ENCODE assay signal across 2 cellular contexts in the genomic region with DNA sequence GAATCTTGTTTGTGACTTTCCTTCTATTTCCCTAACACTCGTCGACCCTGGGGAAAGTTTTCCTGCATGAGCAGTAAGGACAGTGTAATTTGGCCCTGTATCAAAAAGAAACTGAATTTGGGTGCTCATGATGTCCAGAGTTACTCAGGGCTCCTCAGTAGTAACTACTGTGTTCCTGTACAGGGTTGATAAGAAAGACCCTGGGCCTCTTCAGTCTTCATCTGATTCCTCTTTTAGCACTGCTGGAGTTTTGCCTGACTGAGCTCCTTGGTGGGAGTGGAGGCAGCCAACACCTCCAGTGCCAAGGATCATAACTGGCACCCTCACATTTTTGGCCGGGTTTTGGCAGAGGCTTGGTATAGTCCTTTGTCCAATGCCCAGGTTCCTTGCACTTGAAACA.
TF ChIP-seq lines count a peak whose summit lies in the region.

No MANE protein-coding gene starts in this region.

TF ChIP-seq in K562, 482 proteins besides CTCF, POLR2A, EP300 and RAD21 (continues in another document):
- TF ChIP-seq ARID1B (IDR thresholded peaks at IDR 0.05) (peak; percentile 48), CHD1 (IDR thresholded peaks at IDR 0.05; ENCODE audit: low read length) (no peak), PRPF4 (IDR thresholded peaks at IDR 0.05; ENCODE audit: insufficient read depth, low read depth, low read length, poor library complexity, severe bottlenecking) (no peak), ZNF592 (IDR thresholded peaks at IDR 0.05) (0 out of 2 replicates have a peak, but pooled peaks have one; percentile 25), RBM25 (IDR thresholded peaks at IDR 0.05; ENCODE audit: low read depth, low read length, severe bottlenecking) (no peak), NCOR1 (IDR thresholded peaks at IDR 0.05) (0 out of 2 replicates have a peak, but pooled peaks have one; percentile 14), NFIC (IDR thresholded peaks at IDR 0.05) (peak; percentile 25; the same call in 1 of the 2 replicates), CBFA2T3 (IDR thresholded peaks at IDR 0.05) (peak; percentile 40; the same call in 1 of the 2 replicates), GABPB2 (CRISPR knock-in tag; conservative IDR thresholded peaks at IDR 0.05) (no peak), TAL1 (IDR thresholded peaks at IDR 0.05) (peak; percentile 24; the same call in 1 of the 2 replicates), RBM39 (optimal IDR thresholded peaks at IDR 0.05; ENCODE audit: low read depth, low read length) (no peak), TCF3 (CRISPR knock-in tag; IDR thresholded peaks at IDR 0.05) (peak; percentile 59)
- TF ChIP-seq, protein P1, sequence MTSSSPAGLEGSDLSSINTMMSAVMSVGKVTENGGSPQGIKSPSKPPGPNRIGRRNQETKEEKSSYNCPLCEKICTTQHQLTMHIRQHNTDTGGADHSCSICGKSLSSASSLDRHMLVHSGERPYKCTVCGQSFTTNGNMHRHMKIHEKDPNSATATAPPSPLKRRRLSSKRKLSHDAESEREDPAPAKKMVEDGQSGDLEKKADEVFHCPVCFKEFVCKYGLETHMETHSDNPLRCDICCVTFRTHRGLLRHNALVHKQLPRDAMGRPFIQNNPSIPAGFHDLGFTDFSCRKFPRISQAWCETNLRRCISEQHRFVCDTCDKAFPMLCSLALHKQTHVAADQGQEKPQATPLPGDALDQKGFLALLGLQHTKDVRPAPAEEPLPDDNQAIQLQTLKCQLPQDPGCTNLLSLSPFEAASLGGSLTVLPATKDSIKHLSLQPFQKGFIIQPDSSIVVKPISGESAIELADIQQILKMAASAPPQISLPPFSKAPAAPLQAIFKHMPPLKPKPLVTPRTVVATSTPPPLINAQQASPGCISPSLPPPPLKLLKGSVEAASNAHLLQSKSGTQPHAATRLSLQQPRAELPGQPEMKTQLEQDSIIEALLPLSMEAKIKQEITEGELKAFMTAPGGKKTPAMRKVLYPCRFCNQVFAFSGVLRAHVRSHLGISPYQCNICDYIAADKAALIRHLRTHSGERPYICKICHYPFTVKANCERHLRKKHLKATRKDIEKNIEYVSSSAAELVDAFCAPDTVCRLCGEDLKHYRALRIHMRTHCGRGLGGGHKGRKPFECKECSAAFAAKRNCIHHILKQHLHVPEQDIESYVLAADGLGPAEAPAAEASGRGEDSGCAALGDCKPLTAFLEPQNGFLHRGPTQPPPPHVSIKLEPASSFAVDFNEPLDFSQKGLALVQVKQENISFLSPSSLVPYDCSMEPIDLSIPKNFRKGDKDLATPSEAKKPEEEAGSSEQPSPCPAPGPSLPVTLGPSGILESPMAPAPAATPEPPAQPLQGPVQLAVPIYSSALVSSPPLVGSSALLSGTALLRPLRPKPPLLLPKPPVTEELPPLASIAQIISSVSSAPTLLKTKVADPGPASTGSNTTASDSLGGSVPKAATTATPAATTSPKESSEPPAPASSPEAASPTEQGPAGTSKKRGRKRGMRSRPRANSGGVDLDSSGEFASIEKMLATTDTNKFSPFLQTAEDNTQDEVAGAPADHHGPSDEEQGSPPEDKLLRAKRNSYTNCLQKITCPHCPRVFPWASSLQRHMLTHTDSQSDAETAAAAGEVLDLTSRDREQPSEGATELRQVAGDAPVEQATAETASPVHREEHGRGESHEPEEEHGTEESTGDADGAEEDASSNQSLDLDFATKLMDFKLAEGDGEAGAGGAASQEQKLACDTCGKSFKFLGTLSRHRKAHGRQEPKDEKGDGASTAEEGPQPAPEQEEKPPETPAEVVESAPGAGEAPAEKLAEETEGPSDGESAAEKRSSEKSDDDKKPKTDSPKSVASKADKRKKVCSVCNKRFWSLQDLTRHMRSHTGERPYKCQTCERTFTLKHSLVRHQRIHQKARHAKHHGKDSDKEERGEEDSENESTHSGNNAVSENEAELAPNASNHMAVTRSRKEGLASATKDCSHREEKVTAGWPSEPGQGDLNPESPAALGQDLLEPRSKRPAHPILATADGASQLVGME (CRISPR knock-in tag; IDR thresholded peaks at IDR 0.05): no peak
- TF ChIP-seq, protein P2, sequence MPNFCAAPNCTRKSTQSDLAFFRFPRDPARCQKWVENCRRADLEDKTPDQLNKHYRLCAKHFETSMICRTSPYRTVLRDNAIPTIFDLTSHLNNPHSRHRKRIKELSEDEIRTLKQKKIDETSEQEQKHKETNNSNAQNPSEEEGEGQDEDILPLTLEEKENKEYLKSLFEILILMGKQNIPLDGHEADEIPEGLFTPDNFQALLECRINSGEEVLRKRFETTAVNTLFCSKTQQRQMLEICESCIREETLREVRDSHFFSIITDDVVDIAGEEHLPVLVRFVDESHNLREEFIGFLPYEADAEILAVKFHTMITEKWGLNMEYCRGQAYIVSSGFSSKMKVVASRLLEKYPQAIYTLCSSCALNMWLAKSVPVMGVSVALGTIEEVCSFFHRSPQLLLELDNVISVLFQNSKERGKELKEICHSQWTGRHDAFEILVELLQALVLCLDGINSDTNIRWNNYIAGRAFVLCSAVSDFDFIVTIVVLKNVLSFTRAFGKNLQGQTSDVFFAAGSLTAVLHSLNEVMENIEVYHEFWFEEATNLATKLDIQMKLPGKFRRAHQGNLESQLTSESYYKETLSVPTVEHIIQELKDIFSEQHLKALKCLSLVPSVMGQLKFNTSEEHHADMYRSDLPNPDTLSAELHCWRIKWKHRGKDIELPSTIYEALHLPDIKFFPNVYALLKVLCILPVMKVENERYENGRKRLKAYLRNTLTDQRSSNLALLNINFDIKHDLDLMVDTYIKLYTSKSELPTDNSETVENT (CRISPR knock-in tag; IDR thresholded peaks at IDR 0.05): no peak

TF ChIP-seq in GM23338, 12 proteins besides CTCF, POLR2A, EP300 and RAD21:
- TF ChIP-seq, protein P3, sequence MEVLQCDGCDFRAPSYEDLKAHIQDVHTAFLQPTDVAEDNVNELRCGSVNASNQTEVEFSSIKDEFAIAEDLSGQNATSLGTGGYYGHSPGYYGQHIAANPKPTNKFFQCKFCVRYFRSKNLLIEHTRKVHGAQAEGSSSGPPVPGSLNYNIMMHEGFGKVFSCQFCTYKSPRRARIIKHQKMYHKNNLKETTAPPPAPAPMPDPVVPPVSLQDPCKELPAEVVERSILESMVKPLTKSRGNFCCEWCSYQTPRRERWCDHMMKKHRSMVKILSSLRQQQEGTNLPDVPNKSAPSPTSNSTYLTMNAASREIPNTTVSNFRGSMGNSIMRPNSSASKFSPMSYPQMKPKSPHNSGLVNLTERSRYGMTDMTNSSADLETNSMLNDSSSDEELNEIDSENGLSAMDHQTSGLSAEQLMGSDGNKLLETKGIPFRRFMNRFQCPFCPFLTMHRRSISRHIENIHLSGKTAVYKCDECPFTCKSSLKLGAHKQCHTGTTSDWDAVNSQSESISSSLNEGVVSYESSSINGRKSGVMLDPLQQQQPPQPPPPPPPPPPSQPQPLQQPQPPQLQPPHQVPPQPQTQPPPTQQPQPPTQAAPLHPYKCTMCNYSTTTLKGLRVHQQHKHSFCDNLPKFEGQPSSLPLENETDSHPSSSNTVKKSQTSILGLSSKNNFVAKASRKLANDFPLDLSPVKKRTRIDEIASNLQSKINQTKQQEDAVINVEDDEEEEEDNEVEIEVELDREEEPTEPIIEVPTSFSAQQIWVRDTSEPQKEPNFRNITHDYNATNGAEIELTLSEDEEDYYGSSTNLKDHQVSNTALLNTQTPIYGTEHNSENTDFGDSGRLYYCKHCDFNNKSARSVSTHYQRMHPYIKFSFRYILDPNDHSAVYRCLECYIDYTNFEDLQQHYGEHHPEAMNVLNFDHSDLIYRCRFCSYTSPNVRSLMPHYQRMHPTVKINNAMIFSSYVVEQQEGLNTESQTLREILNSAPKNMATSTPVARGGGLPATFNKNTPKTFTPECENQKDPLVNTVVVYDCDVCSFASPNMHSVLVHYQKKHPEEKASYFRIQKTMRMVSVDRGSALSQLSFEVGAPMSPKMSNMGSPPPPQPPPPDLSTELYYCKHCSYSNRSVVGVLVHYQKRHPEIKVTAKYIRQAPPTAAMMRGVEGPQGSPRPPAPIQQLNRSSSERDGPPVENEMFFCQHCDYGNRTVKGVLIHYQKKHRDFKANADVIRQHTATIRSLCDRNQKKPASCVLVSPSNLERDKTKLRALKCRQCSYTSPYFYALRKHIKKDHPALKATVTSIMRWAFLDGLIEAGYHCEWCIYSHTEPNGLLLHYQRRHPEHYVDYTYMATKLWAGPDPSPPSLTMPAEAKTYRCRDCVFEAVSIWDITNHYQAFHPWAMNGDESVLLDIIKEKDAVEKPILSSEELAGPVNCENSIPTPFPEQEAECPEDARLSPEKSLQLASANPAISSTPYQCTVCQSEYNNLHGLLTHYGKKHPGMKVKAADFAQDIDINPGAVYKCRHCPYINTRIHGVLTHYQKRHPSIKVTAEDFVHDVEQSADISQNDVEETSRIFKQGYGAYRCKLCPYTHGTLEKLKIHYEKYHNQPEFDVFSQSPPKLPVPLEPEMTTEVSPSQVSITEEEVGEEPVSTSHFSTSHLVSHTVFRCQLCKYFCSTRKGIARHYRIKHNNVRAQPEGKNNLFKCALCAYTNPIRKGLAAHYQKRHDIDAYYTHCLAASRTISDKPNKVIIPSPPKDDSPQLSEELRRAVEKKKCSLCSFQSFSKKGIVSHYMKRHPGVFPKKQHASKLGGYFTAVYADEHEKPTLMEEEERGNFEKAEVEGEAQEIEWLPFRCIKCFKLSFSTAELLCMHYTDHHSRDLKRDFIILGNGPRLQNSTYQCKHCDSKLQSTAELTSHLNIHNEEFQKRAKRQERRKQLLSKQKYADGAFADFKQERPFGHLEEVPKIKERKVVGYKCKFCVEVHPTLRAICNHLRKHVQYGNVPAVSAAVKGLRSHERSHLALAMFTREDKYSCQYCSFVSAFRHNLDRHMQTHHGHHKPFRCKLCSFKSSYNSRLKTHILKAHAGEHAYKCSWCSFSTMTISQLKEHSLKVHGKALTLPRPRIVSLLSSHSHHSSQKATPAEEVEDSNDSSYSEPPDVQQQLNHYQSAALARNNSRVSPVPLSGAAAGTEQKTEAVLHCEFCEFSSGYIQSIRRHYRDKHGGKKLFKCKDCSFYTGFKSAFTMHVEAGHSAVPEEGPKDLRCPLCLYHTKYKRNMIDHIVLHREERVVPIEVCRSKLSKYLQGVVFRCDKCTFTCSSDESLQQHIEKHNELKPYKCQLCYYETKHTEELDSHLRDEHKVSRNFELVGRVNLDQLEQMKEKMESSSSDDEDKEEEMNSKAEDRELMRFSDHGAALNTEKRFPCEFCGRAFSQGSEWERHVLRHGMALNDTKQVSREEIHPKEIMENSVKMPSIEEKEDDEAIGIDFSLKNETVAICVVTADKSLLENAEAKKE (CRISPR knock-in tag; IDR thresholded peaks at IDR 0.05): no peak
- TF ChIP-seq JUNB (IDR thresholded peaks at IDR 0.05; ENCODE audit: unreplicated experiment) (no peak), CREB1 (CRISPR knock-in tag; IDR thresholded peaks at IDR 0.05; ENCODE audit: low read depth) (no peak), EZH2phosphoT487 (IDR thresholded peaks at IDR 0.05; ENCODE audit: unreplicated experiment) (no peak), POLR2AphosphoS5 (IDR thresholded peaks at IDR 0.05; ENCODE audit: low read depth) (no peak), STAT1 (IDR thresholded peaks at IDR 0.05; ENCODE audit: unreplicated experiment) (no peak)
- TF ChIP-seq, protein P4, sequence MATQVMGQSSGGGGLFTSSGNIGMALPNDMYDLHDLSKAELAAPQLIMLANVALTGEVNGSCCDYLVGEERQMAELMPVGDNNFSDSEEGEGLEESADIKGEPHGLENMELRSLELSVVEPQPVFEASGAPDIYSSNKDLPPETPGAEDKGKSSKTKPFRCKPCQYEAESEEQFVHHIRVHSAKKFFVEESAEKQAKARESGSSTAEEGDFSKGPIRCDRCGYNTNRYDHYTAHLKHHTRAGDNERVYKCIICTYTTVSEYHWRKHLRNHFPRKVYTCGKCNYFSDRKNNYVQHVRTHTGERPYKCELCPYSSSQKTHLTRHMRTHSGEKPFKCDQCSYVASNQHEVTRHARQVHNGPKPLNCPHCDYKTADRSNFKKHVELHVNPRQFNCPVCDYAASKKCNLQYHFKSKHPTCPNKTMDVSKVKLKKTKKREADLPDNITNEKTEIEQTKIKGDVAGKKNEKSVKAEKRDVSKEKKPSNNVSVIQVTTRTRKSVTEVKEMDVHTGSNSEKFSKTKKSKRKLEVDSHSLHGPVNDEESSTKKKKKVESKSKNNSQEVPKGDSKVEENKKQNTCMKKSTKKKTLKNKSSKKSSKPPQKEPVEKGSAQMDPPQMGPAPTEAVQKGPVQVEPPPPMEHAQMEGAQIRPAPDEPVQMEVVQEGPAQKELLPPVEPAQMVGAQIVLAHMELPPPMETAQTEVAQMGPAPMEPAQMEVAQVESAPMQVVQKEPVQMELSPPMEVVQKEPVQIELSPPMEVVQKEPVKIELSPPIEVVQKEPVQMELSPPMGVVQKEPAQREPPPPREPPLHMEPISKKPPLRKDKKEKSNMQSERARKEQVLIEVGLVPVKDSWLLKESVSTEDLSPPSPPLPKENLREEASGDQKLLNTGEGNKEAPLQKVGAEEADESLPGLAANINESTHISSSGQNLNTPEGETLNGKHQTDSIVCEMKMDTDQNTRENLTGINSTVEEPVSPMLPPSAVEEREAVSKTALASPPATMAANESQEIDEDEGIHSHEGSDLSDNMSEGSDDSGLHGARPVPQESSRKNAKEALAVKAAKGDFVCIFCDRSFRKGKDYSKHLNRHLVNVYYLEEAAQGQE (IDR thresholded peaks at IDR 0.05; ENCODE audit: unreplicated experiment): no peak
